ENCODE assay signal across 8 cellular contexts in the genomic region with DNA sequence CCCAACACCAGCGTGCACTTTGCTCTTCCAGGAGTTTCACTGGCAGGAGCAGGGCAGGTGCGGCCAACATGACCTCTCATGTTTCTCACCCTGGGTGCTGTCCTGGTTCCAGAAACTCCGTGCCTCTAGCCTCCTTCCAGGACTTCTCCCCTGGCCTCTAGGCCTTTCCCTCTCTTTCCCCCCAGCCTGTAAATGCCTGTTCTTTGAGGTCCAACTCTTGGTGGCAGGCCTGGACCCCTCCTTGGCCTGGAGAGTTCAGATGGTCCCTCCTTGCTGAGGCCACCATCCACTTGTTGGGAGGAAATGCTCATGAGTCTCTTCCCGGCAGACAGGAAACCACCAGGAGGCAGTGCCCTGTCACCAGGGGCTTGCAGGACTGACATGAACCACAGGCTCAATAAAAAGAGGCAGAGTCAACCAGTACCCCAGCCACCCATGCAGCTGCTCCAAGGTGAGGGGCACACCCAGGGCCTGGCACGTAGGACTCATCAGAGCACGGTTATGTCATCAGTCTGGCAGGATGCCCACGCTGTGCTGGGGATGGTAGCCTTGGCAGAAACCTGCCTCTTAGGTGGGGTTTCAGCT. TPM values are rescaled to one million over a fixed set of nuclear protein-coding genes. Genes with fewer than 3 reads are reported as not detected.
A peak's percentile ranks its signal among the peaks of the same experiment; 100 is the strongest.
DNase-seq lines count a peak whose midpoint lies in the region; ATAC-seq and TF ChIP-seq lines count a peak whose summit lies in the region.

No MANE protein-coding gene starts in this region.

- CTCF ChIA-PET in PC-9 (lab: Charles Lee): interaction anchor here (0.7 to 1.4 kb wide), 2 partner anchors 16 to 43 kb away, joined by 3 read pairs; no protein-coding TSS in a partner anchor

- peaks cover 28% of the 10 kb centered on the region; the same call in 1 of the 2 replicates for H3F3A ChIP-seq in PC-9 (ENCODE audit: insufficient read depth, low read depth)

- peak overlapping the region; percentile 99 for H3K4me2 ChIP-seq in PC-9

- POLR2A ChIA-PET in PC-9 (lab: Charles Lee; ENCODE audit: unreplicated experiment): no interaction called here

- H3K36me3 ChIP-seq in PC-9 (ENCODE audit: low read depth): 0 out of 2 replicates have a peak, but pooled peaks cover 18% of the 10 kb centered on the region
- H3K36me3 ChIP-seq in spleen: no peaks in the 10 kb centered on the region

- no peak for TF ChIP-seq POLR2A in spleen (IDR thresholded peaks at IDR 0.05)

- intact Hi-C loops in PC-9 (cut with micrococcal nuclease; ENCODE audit: unreplicated experiment) (loop anchor here (2.0 kb wide), 2 partner anchors 35 to 43 kb away; no protein-coding TSS in a partner anchor), spleen (cut with DNase I; ENCODE audit: low total_unique reads) (no loop called here), head of caudate nucleus (cut with DNase I) (no loop called here)

- H3K4me1 ChIP-seq in PC-9 (replicated peaks; ENCODE audit: insufficient read depth): peaks cover 51% of the 10 kb centered on the region
- peaks cover 0 to 46% (median 17%) of the 10 kb centered on the region in 6 donors for H3K4me1 ChIP-seq in spleen

- peak overlapping the region; percentile 80 for H3K27ac ChIP-seq in PC-9
- H3K27ac ChIP-seq in spleen: peak overlapping the region in 6 of 8 donors; percentile 3 to 58 (median 32)

- H3K9me3 ChIP-seq in PC-9 (ENCODE audit: insufficient read depth, low read depth): peaks cover 15% of the 10 kb centered on the region; the same call in 1 of the 2 replicates
- H3K9me3 ChIP-seq in spleen: no peaks in the 10 kb centered on the region

- H2AFZ ChIP-seq in PC-9: 0 out of 2 replicates have a peak overlapping the region, but pooled peaks have one; percentile 40

- H4K20me1 ChIP-seq in PC-9 (ENCODE audit: insufficient read depth): no peaks in the 10 kb centered on the region

- peaks cover 63% of the 10 kb centered on the region for H3K79me2 ChIP-seq in PC-9 (ENCODE audit: low read depth)

- H3K9me2 ChIP-seq in PC-9 (ENCODE audit: insufficient read depth): no peaks in the 10 kb centered on the region

- DNase-seq in HFF-Myc (ENCODE audit: extremely low read depth, low read depth) (no peak), PC-9 (peak; percentile 70 to 83), fibroblast of the aortic adventitia (ENCODE audit: low read depth) (no peak), spleen (no peak), GM03348 (ENCODE audit: low spot score) (no peak), head of caudate nucleus (no peak), GM19240 (ENCODE audit: insufficient read length, low spot score) (no peak)

- no peak for ATAC-seq in HG02763 (IDR thresholded peaks at IDR 0.05; ENCODE audit: unreplicated experiment)

- no peak overlapping the region for H3K4me3 ChIP-seq in HFF-Myc (replicated peaks; ENCODE audit: low read depth, low read length)
- H3K4me3 ChIP-seq in PC-9: peak overlapping the region; percentile 70
- H3K4me3 ChIP-seq in fibroblast of the aortic adventitia (ENCODE audit: low read depth, low read length): peak overlapping the region; percentile 69
- peak overlapping the region in 3 of 8 donors; percentile 30 to 59 (median 41) for H3K4me3 ChIP-seq in spleen

- 39 to 59% (median 50%) methylated on average over 7 of the region's 7 CpGs for WGBS in spleen, 5 donors

- BruUV-seq in PC-9 (replicated peaks; lab: Mats Ljungman, UMichigan): no TSS peak

- TF ChIP-seq CTCF in HFF-Myc (IDR thresholded peaks at IDR 0.05; ENCODE audit: low read depth, low read length, missing control alignments) (peak; percentile 38), PC-9 (conservative IDR thresholded peaks at IDR 0.05) (peak; percentile 51; the same call in 1 of the 2 replicates), fibroblast of the aortic adventitia (IDR thresholded peaks at IDR 0.05; ENCODE audit: insufficient read depth, low read length) (peak; percentile 33), spleen (IDR thresholded peaks at IDR 0.05 in 8 of 11, conservative IDR thresholded peaks at IDR 0.05 in 3 of 11) (peak in 3 of 11 experiments; percentile 9 to 34 (median 19))

- no peaks in the 10 kb centered on the region for H3K27me3 ChIP-seq in PC-9 (ENCODE audit: insufficient read depth, low read depth)
- H3K27me3 ChIP-seq in spleen (replicated peaks in 1 of 7): peaks cover 0 to 42% (median 17%) of the 10 kb centered on the region in 7 donors

RNA-seq across cellular contexts. Expression of a gene that starts 1.5 kb away (rescaled TPM):
- total RNA-seq in PC-9 (2021) (28.1 and 32.4 TPM in 2 replicates), fibroblast of the aortic adventitia (ENCODE audit: low replicate concordance) (10.1 and 442 TPM in 2 replicates), spleen (10 to 100 TPM in 2 of 7 donors, 1 to 10 TPM in 5; 6.0 to 14.5 (median 7.2) TPM)
- polyA plus RNA-seq in spleen: 1 to 10 TPM; 1.7 to 2.7 (median 2.1) TPM

Comparison
In these comparisons a context has a peak if more than half of its experiments do, and no peak if none do; other contexts are left out.
1. DNase-seq: peak in PC-9 (2 of 2); none in HFF-Myc (single experiment), fibroblast of the aortic adventitia (single experiment), spleen (single experiment), GM03348 (single experiment), head of caudate nucleus (0 of 42) and GM19240 (single experiment).